8 cellular contexts compared by ENCODE assay signal in the genomic region with DNA sequence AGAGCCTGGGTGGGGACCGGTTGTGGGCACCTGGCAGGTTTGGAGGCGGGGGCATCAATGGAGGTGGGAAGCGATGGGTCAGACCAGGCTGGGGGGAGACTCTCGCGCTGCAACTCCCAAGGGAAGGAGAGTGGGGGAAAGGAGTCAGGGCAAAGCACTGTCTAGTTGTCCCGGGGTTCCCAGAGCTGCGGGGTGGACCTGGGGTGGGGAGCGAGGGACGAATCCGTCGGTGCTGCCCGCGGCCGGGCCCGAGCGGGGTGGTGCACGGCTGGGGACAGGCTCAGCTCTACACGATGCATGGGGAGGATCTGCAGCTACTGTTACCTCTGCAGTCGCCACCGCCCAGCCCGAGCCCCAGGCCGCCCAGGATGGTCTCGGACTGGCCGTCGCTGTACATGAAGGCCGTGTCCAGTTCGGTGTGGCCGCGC. TPM values are rescaled to one million over a fixed set of nuclear protein-coding genes. Genes with fewer than 3 reads are reported as not detected.
DNase-seq lines count a peak whose midpoint lies in the region; ATAC-seq and TF ChIP-seq lines count a peak whose summit lies in the region.

No MANE protein-coding gene starts in this region.

- peak; percentile 31 for DNase-seq in activated CD4-positive, alpha-beta memory T cell treated with anti-CD3 and anti-CD28 coated beads, Interleukin-2, amount 10 ng/mL, durations not matched to agents 7 days and 5 days
- DNase-seq in glutamatergic neuron (no peak), retinal pigment epithelial cell (ENCODE audit: low read depth) (no peak), SKM-1 treated with dmso at 0.1 percent for 144 hours (lab: John Stamatoyannopoulos, UW; ENCODE audit: unreplicated experiment) (no peak), SIG-M5 treated with dmso at 0.1 percent for 504 hours (lab: John Stamatoyannopoulos, UW; ENCODE audit: unreplicated experiment) (no peak), NCI-H187 treated with DMSO at 0.1 percent for 48 hours (lab: John Stamatoyannopoulos, UW) (no peak)

- ATAC-seq in GM18511 (IDR thresholded peaks at IDR 0.05; ENCODE audit: unreplicated experiment): peak; percentile 11
- ATAC-seq in HG03135 (IDR thresholded peaks at IDR 0.05; ENCODE audit: unreplicated experiment): peak; percentile 8

- no peaks in the 10 kb centered on the region for H3K9me3 Mint-ChIP-seq in activated CD4-positive, alpha-beta memory T cell treated with anti-CD3 and anti-CD28 coated beads, Interleukin-2, amount 10 ng/mL, durations not matched to agents 7 days and 5 days
- H3K9me3 Mint-ChIP-seq in glutamatergic neuron (ENCODE audit: unreplicated experiment): peaks cover 17% of the 10 kb centered on the region

- no peak overlapping the region for H3K27ac Mint-ChIP-seq in activated CD4-positive, alpha-beta memory T cell treated with anti-CD3 and anti-CD28 coated beads, Interleukin-2, amount 10 ng/mL, durations not matched to agents 7 days and 5 days
- peak overlapping the region; percentile 53 for H3K27ac Mint-ChIP-seq in glutamatergic neuron (ENCODE audit: unreplicated experiment)

- peak overlapping the region; percentile 88 for H3K4me3 Mint-ChIP-seq in activated CD4-positive, alpha-beta memory T cell treated with anti-CD3 and anti-CD28 coated beads, Interleukin-2, amount 10 ng/mL, durations not matched to agents 7 days and 5 days
- H3K4me3 Mint-ChIP-seq in glutamatergic neuron (ENCODE audit: unreplicated experiment): peak overlapping the region; percentile 97

- peaks cover 46% of the 10 kb centered on the region for H3K4me1 Mint-ChIP-seq in activated CD4-positive, alpha-beta memory T cell treated with anti-CD3 and anti-CD28 coated beads, Interleukin-2, amount 10 ng/mL, durations not matched to agents 7 days and 5 days
- peaks cover 21% of the 10 kb centered on the region for H3K4me1 Mint-ChIP-seq in glutamatergic neuron (ENCODE audit: low read depth, unreplicated experiment)

- H3K36me3 Mint-ChIP-seq in activated CD4-positive, alpha-beta memory T cell treated with anti-CD3 and anti-CD28 coated beads, Interleukin-2, amount 10 ng/mL, durations not matched to agents 7 days and 5 days (ENCODE audit: low read depth): peaks cover 8% of the 10 kb centered on the region
- H3K36me3 Mint-ChIP-seq in glutamatergic neuron (ENCODE audit: unreplicated experiment): peaks cover 4% of the 10 kb centered on the region

- no peaks in the 10 kb centered on the region for H3K27me3 Mint-ChIP-seq in activated CD4-positive, alpha-beta memory T cell treated with anti-CD3 and anti-CD28 coated beads, Interleukin-2, amount 10 ng/mL, durations not matched to agents 7 days and 5 days
- peaks cover 12% of the 10 kb centered on the region for H3K27me3 Mint-ChIP-seq in glutamatergic neuron (ENCODE audit: unreplicated experiment)

- CTCF ChIA-PET in activated CD4-positive, alpha-beta memory T cell treated with anti-CD3 and anti-CD28 coated beads, Interleukin-2, amount 10 ng/mL, durations not matched to agents 7 days and 5 days (lab: Charles Lee): interaction anchor here (0.6 to 1.5 kb wide), 3 partner anchors 112 to 350 kb away, joined by 3 to 7 read pairs (median 3); no protein-coding TSS in a partner anchor

- H3K4me3 ChIP-seq in retinal pigment epithelial cell (ENCODE audit: low read length): peak overlapping the region; percentile 74

- POLR2A ChIA-PET in activated CD4-positive, alpha-beta memory T cell treated with anti-CD3 and anti-CD28 coated beads, Interleukin-2, amount 10 ng/mL, durations not matched to agents 7 days and 5 days (lab: Charles Lee): interaction anchor here (0.6 to 1.7 kb wide), 7 partner anchors 11 to 285 kb away, joined by 3 to 6 read pairs (median 4); a partner anchor contains a TSS

- no peak for TF ChIP-seq CTCF in glutamatergic neuron (IDR thresholded peaks at IDR 0.05; ENCODE audit: partially characterized antibody, unreplicated experiment)
- TF ChIP-seq CTCF in retinal pigment epithelial cell (conservative IDR thresholded peaks at IDR 0.05; ENCODE audit: low read depth, low read length): no peak

RNA-seq across cellular contexts. Expression of a gene that starts 0.4 kb away (rescaled TPM):
- 10 to 100 TPM; 43.0 to 43.9 TPM for total RNA-seq in activated CD4-positive, alpha-beta memory T cell treated with anti-CD3 and anti-CD28 coated beads, Interleukin-2, amount 10 ng/mL, durations not matched to agents 7 days and 5 days
- 35.7 TPM for total RNA-seq in glutamatergic neuron (ENCODE audit: unreplicated experiment)

RNA-seq across cellular contexts. Expression of a gene that starts 0.6 kb away (rescaled TPM):
- total RNA-seq in activated CD4-positive, alpha-beta memory T cell treated with anti-CD3 and anti-CD28 coated beads, Interleukin-2, amount 10 ng/mL, durations not matched to agents 7 days and 5 days: 1 to 10 TPM; 6.7 to 6.8 TPM
- 41.1 TPM for total RNA-seq in glutamatergic neuron (ENCODE audit: unreplicated experiment)

RNA-seq across cellular contexts. Expression of a gene that starts 22.9 kb away (rescaled TPM):
- total RNA-seq in activated CD4-positive, alpha-beta memory T cell treated with anti-CD3 and anti-CD28 coated beads, Interleukin-2, amount 10 ng/mL, durations not matched to agents 7 days and 5 days: under 1 TPM; 0.20 to 0.48 TPM
- total RNA-seq in glutamatergic neuron (ENCODE audit: unreplicated experiment): 1.9 TPM

RNA-seq across cellular contexts. Expression of a gene that starts 59.9 kb away (rescaled TPM):
- 10 to 100 TPM; 21.1 to 23.0 TPM for total RNA-seq in activated CD4-positive, alpha-beta memory T cell treated with anti-CD3 and anti-CD28 coated beads, Interleukin-2, amount 10 ng/mL, durations not matched to agents 7 days and 5 days
- total RNA-seq in glutamatergic neuron (ENCODE audit: unreplicated experiment): 29.1 TPM
